In the genomic region with DNA sequence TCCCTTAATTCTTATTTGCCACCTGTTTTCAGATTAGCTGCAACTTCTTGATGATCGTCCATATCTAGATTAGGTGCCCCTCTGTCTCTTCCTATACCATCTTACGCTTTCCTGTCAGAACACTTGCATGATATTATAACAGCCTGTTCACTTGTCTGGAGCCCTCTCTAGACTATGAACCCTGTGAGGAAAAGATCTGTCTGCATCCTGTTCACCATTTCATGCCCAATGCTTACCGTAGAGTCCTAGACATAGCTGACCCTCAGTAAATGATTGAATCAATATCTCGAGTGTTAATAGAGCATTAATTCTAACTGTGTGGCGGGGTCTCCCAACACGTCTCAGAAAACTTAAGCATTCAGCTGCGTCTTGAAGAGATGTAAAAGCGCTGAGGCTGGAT, we compare ENCODE assay signal across 1 cellular context.
TF ChIP-seq lines count a peak whose summit lies in the region.

No MANE protein-coding gene starts in this region.

TF ChIP-seq in HepG2, 621 proteins besides CTCF, POLR2A, EP300 and RAD21 (continued from another document and continues in another):
- TF ChIP-seq RBFOX2 (IDR thresholded peaks at IDR 0.05; ENCODE audit: low read depth, low read length) (no peak), FIP1L1 (IDR thresholded peaks at IDR 0.05; ENCODE audit: borderline replicate concordance, insufficient read depth, low read depth, low read length) (no peak), ZNF816 (CRISPR knock-in tag; IDR thresholded peaks at IDR 0.05; ENCODE audit: borderline replicate concordance) (no peak), DR1 (CRISPR knock-in tag; IDR thresholded peaks at IDR 0.05) (no peak), EHMT2 (IDR thresholded peaks at IDR 0.05; ENCODE audit: borderline replicate concordance, low read depth, low read length) (no peak), ETV5 (CRISPR knock-in tag; IDR thresholded peaks at IDR 0.05; ENCODE audit: borderline replicate concordance) (peak; percentile 43; the same call in 1 of the 2 replicates), ZNF891 (CRISPR knock-in tag; IDR thresholded peaks at IDR 0.05) (no peak), MAF1 (CRISPR knock-in tag; IDR thresholded peaks at IDR 0.05; ENCODE audit: borderline replicate concordance) (no peak), JUN (CRISPR knock-in tag; IDR thresholded peaks at IDR 0.05) (no peak), ZNF232 (CRISPR knock-in tag; IDR thresholded peaks at IDR 0.05; ENCODE audit: borderline replicate concordance) (no peak), NR2F1 (CRISPR knock-in tag; IDR thresholded peaks at IDR 0.05) (no peak), KMT2B (CRISPR knock-in tag; IDR thresholded peaks at IDR 0.05) (no peak), TAF1 (CRISPR knock-in tag; IDR thresholded peaks at IDR 0.05) (no peak), SAP130 (CRISPR knock-in tag; IDR thresholded peaks at IDR 0.05; ENCODE audit: low read depth) (0 out of 2 replicates have a peak, but pooled peaks have one; percentile 5), ZC3H4 (CRISPR knock-in tag; IDR thresholded peaks at IDR 0.05; ENCODE audit: borderline replicate concordance) (no peak), SMC3 (IDR thresholded peaks at IDR 0.05; ENCODE audit: low read length) (no peak), SOX5 (CRISPR knock-in tag; IDR thresholded peaks at IDR 0.05; ENCODE audit: borderline replicate concordance) (0 out of 2 replicates have a peak, but pooled peaks have one; percentile 15), ZNF569 (CRISPR knock-in tag; IDR thresholded peaks at IDR 0.05; ENCODE audit: borderline replicate concordance) (no peak), HMG20A (CRISPR knock-in tag; IDR thresholded peaks at IDR 0.05; ENCODE audit: borderline replicate concordance) (no peak), ZFYVE20 (CRISPR knock-in tag; IDR thresholded peaks at IDR 0.05; ENCODE audit: borderline replicate concordance, low read depth) (no peak), ZFP1 (CRISPR knock-in tag; IDR thresholded peaks at IDR 0.05) (no peak), ZNF292 (CRISPR knock-in tag; IDR thresholded peaks at IDR 0.05; ENCODE audit: borderline replicate concordance, low read depth) (no peak), ZNF670 (CRISPR knock-in tag; IDR thresholded peaks at IDR 0.05; ENCODE audit: borderline replicate concordance) (0 out of 2 replicates have a peak, but pooled peaks have one; percentile 36), ERF (CRISPR knock-in tag; IDR thresholded peaks at IDR 0.05) (0 out of 2 replicates have a peak, but pooled peaks have one; percentile 11), TCF7L2 (IDR thresholded peaks at IDR 0.05; ENCODE audit: low read depth, low read length) (no peak), ZNF614 (CRISPR knock-in tag; IDR thresholded peaks at IDR 0.05; ENCODE audit: borderline replicate concordance) (no peak), ZMYM3 (CRISPR knock-in tag; IDR thresholded peaks at IDR 0.05) (peak; percentile 12; the same call in 1 of the 2 replicates), MAFK (conservative IDR thresholded peaks at IDR 0.05 in 1 of 2, IDR thresholded peaks at IDR 0.05 in 1 of 2; ENCODE audit: low read length in 2 of 2) (no peak), ZSCAN31 (CRISPR knock-in tag; IDR thresholded peaks at IDR 0.05; ENCODE audit: low read depth) (no peak)
- TF ChIP-seq, protein P1, sequence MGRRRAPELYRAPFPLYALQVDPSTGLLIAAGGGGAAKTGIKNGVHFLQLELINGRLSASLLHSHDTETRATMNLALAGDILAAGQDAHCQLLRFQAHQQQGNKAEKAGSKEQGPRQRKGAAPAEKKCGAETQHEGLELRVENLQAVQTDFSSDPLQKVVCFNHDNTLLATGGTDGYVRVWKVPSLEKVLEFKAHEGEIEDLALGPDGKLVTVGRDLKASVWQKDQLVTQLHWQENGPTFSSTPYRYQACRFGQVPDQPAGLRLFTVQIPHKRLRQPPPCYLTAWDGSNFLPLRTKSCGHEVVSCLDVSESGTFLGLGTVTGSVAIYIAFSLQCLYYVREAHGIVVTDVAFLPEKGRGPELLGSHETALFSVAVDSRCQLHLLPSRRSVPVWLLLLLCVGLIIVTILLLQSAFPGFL (CRISPR knock-in tag; IDR thresholded peaks at IDR 0.05): no peak
- TF ChIP-seq, protein P2, sequence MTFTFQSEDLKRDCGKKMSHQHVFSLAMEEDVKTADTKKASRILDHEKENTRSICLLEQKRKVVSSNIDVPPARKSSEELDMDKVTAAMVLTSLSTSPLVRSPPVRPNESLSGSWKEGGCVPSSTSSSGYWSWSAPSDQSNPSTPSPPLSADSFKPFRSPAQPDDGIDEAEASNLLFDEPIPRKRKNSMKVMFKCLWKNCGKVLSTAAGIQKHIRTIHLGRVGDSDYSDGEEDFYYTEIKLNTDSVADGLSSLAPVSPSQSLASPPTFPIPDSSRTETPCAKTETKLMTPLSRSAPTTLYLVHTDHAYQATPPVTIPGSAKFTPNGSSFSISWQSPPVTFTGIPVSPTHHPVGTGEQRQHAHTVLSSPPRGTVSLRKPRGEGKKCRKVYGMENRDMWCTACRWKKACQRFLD (CRISPR knock-in tag; IDR thresholded peaks at IDR 0.05; ENCODE audit: borderline replicate concordance): no peak
- TF ChIP-seq, protein P3, sequence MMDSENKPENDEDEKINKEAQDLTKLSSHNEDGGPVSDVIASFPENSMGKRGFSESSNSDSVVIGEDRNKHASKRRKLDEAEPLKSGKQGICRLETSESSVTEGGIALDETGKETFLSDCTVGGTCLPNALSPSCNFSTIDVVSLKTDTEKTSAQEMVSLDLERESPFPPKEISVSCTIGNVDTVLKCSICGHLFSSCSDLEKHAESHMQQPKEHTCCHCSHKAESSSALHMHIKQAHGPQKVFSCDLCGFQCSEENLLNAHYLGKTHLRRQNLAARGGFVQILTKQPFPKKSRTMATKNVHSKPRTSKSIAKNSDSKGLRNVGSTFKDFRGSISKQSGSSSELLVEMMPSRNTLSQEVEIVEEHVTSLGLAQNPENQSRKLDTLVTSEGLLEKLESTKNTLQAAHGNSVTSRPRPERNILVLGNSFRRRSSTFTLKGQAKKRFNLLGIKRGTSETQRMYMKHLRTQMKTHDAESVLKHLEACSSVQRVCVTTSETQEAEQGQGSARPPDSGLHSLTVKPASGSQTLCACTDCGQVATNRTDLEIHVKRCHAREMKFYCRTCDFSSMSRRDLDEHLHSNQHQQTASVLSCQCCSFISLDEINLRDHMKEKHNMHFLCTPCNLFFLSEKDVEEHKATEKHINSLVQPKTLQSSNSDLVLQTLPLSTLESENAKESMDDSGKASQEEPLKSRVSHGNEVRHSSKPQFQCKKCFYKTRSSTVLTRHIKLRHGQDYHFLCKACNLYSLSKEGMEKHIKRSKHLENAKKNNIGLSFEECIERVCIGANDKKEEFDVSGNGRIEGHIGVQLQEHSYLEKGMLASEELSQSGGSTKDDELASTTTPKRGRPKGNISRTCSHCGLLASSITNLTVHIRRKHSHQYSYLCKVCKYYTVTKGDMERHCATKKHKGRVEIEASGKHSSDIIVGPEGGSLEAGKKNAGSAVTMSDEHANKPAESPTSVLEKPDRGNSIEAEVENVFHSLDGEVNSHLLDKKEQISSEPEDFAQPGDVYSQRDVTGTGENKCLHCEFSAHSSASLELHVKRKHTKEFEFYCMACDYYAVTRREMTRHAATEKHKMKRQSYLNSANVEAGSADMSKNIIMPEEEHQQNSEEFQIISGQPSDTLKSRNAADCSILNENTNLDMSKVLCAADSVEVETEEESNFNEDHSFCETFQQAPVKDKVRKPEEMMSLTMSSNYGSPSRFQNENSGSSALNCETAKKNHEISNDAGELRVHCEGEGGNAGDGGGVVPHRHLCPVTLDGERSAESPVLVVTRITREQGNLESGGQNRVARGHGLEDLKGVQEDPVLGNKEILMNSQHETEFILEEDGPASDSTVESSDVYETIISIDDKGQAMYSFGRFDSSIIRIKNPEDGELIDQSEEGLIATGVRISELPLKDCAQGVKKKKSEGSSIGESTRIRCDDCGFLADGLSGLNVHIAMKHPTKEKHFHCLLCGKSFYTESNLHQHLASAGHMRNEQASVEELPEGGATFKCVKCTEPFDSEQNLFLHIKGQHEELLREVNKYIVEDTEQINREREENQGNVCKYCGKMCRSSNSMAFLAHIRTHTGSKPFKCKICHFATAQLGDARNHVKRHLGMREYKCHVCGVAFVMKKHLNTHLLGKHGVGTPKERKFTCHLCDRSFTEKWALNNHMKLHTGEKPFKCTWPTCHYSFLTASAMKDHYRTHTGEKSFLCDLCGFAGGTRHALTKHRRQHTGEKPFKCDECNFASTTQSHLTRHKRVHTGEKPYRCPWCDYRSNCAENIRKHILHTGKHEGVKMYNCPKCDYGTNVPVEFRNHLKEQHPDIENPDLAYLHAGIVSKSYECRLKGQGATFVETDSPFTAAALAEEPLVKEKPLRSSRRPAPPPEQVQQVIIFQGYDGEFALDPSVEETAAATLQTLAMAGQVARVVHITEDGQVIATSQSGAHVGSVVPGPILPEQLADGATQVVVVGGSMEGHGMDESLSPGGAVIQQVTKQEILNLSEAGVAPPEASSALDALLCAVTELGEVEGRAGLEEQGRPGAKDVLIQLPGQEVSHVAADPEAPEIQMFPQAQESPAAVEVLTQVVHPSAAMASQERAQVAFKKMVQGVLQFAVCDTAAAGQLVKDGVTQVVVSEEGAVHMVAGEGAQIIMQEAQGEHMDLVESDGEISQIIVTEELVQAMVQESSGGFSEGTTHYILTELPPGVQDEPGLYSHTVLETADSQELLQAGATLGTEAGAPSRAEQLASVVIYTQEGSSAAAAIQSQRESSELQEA (CRISPR knock-in tag; IDR thresholded peaks at IDR 0.05; ENCODE audit: not compliant biosample characterization): no peak
- TF ChIP-seq, protein P4, sequence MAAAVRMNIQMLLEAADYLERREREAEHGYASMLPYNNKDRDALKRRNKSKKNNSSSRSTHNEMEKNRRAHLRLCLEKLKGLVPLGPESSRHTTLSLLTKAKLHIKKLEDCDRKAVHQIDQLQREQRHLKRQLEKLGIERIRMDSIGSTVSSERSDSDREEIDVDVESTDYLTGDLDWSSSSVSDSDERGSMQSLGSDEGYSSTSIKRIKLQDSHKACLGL (CRISPR knock-in tag; IDR thresholded peaks at IDR 0.05): no peak
- TF ChIP-seq, protein P5, sequence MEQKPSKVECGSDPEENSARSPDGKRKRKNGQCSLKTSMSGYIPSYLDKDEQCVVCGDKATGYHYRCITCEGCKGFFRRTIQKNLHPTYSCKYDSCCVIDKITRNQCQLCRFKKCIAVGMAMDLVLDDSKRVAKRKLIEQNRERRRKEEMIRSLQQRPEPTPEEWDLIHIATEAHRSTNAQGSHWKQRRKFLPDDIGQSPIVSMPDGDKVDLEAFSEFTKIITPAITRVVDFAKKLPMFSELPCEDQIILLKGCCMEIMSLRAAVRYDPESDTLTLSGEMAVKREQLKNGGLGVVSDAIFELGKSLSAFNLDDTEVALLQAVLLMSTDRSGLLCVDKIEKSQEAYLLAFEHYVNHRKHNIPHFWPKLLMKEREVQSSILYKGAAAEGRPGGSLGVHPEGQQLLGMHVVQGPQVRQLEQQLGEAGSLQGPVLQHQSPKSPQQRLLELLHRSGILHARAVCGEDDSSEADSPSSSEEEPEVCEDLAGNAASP (CRISPR knock-in tag; IDR thresholded peaks at IDR 0.05; ENCODE audit: borderline replicate concordance): no peak
- TF ChIP-seq, protein P6, sequence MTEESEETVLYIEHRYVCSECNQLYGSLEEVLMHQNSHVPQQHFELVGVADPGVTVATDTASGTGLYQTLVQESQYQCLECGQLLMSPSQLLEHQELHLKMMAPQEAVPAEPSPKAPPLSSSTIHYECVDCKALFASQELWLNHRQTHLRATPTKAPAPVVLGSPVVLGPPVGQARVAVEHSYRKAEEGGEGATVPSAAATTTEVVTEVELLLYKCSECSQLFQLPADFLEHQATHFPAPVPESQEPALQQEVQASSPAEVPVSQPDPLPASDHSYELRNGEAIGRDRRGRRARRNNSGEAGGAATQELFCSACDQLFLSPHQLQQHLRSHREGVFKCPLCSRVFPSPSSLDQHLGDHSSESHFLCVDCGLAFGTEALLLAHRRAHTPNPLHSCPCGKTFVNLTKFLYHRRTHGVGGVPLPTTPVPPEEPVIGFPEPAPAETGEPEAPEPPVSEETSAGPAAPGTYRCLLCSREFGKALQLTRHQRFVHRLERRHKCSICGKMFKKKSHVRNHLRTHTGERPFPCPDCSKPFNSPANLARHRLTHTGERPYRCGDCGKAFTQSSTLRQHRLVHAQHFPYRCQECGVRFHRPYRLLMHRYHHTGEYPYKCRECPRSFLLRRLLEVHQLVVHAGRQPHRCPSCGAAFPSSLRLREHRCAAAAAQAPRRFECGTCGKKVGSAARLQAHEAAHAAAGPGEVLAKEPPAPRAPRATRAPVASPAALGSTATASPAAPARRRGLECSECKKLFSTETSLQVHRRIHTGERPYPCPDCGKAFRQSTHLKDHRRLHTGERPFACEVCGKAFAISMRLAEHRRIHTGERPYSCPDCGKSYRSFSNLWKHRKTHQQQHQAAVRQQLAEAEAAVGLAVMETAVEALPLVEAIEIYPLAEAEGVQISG (CRISPR knock-in tag; IDR thresholded peaks at IDR 0.05): no peak
- TF ChIP-seq, protein P7, sequence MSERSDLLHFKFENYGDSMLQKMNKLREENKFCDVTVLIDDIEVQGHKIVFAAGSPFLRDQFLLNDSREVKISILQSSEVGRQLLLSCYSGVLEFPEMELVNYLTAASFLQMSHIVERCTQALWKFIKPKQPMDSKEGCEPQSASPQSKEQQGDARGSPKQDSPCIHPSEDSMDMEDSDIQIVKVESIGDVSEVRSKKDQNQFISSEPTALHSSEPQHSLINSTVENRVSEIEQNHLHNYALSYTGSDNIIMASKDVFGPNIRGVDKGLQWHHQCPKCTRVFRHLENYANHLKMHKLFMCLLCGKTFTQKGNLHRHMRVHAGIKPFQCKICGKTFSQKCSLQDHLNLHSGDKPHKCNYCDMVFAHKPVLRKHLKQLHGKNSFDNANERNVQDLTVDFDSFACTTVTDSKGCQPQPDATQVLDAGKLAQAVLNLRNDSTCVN (CRISPR knock-in tag; IDR thresholded peaks at IDR 0.05; ENCODE audit: borderline replicate concordance): 0 out of 2 replicates have a peak, but pooled peaks have one; percentile 23
- TF ChIP-seq, protein P8, sequence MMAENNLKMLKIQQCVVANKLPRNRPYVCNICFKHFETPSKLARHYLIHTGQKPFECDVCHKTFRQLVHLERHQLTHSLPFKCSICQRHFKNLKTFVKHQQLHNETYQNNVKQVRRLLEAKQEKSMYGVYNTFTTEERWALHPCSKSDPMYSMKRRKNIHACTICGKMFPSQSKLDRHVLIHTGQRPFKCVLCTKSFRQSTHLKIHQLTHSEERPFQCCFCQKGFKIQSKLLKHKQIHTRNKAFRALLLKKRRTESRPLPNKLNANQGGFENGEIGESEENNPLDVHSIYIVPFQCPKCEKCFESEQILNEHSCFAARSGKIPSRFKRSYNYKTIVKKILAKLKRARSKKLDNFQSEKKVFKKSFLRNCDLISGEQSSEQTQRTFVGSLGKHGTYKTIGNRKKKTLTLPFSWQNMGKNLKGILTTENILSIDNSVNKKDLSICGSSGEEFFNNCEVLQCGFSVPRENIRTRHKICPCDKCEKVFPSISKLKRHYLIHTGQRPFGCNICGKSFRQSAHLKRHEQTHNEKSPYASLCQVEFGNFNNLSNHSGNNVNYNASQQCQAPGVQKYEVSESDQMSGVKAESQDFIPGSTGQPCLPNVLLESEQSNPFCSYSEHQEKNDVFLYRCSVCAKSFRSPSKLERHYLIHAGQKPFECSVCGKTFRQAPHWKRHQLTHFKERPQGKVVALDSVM (CRISPR knock-in tag; IDR thresholded peaks at IDR 0.05): no peak
- TF ChIP-seq, protein P9, sequence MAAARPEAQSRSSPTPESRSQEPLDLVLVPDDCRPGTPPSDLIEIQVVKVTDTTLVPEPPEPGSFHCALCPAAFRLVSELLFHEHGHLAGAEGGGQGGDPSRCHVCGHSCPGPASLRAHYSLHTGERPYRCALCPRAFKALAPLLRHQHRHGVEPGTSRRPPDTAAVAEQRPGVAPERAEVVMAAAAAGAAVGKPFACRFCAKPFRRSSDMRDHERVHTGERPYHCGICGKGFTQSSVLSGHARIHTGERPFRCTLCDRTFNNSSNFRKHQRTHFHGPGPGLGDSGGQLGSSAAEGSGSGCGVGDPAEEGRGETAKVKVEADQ (CRISPR knock-in tag; IDR thresholded peaks at IDR 0.05; ENCODE audit: borderline replicate concordance): no peak
